ENCODE assay signal across 1 cellular context in the genomic region with DNA sequence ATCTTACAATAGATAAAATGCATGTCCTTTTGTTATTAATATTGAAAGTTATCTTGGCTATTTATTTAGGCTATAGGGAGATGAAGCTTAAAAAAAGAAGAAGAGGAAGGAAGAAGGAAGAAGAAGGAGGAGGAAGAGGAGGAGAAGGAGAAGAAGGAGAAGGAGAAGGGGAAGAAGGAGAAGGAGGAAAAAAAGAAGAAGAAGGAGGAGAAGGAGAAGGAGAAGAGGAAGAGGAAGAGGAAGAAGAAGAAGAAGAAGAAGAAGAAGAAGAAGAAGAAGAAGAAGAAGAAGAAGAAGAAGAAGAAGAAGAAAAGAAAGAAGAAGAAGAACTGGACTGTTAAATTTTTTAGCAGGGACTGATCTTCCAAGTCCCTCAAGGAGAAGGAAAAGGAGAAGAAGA. TPM values are rescaled to one million over a fixed set of nuclear protein-coding genes. Genes with fewer than 3 reads are reported as not detected.
"Had no signal": no experiment of that assay in that cellular context is flagged by ENCODE, and none has a peak within 500 bp of the region (broad histone marks: within the 10 kb centered on the region; RNA-seq: fewer than 3 reads in every experiment).

No MANE protein-coding gene starts in this region.

RNA-seq across cellular contexts. Expression of gene ACSM1, which starts 20.2 kb away (rescaled TPM):
- total RNA-seq: G401 had no signal
